14 cellular contexts compared by ENCODE assay signal in genomic region chr13:109858319-109858718, GRCh38.
"Had no signal": no experiment of that assay in that cellular context is flagged by ENCODE, and none has a peak within 500 bp of the region (broad histone marks: within the 10 kb centered on the region; RNA-seq: fewer than 3 reads in every experiment).

No MANE protein-coding gene starts in this region.

- DNase-seq: activated naive CD4-positive, alpha-beta T cell treated with anti-CD3 and anti-CD28 coated beads, Interleukin-2, amount 50 U/mL, for 16 hours; adrenal gland; effector memory CD4-positive, alpha-beta T cell; erythroblast; left colon; naive thymus-derived CD4-positive, alpha-beta T cell; right cardiac atrium; stimulated activated CD4-positive, alpha-beta T cell treated with anti-CD3 and anti-CD28 coated beads, Interleukin-1b, Interleukin-23, amount 100 ng/mL, for 48 hours; stimulated activated naive B cell treated with anti-CD40 and anti-IgM and Interleukin-4, amounts not matched to agents 10 μg/mL and 1 μg/mL and 100 μg/mL, for 72 hours; upper lobe of left lung had no signal

- H3K9me3 ChIP-seq: adrenal gland, neutrophil, suprapubic skin, upper lobe of left lung had no signal

- H3K27ac Mint-ChIP-seq: activated T-helper 2 cell treated with anti-CD3 and anti-CD28 coated beads, Interferon-gamma antibody, Interleukin-2, Interleukin-4, amounts not matched to agents 10 μg/mL and 5 μg/mL and 100 μg/mL, durations not matched to agents 14 hours and 24 hours and 36 hours; naive thymus-derived CD4-positive, alpha-beta T cell; stimulated activated naive B cell treated with anti-CD40 and anti-IgM and Interleukin-4, amounts not matched to agents 10 μg/mL and 1 μg/mL and 100 μg/mL, for 72 hours had no signal

- H3K4me1 Mint-ChIP-seq: central memory CD8-positive, alpha-beta T cell; naive thymus-derived CD4-positive, alpha-beta T cell; stimulated activated naive B cell treated with anti-CD40 and anti-IgM and Interleukin-4, amounts not matched to agents 10 μg/mL and 1 μg/mL and 100 μg/mL, for 72 hours had no signal

- H3K36me3 Mint-ChIP-seq: naive thymus-derived CD4-positive, alpha-beta T cell; stimulated activated naive B cell treated with anti-CD40 and anti-IgM and Interleukin-4, amounts not matched to agents 10 μg/mL and 1 μg/mL and 100 μg/mL, for 72 hours had no signal

- ATAC-seq: left colon; naive thymus-derived CD4-positive, alpha-beta T cell; right cardiac atrium had no signal

- H3K4me3 ChIP-seq: adrenal gland, suprapubic skin, upper lobe of left lung had no signal

- H3K36me3 ChIP-seq: adrenal gland, neutrophil, suprapubic skin, upper lobe of left lung had no signal

- H3K27me3 ChIP-seq: adrenal gland, upper lobe of left lung had no signal

- H3K9me3 Mint-ChIP-seq: activated T-helper 2 cell treated with anti-CD3 and anti-CD28 coated beads, Interferon-gamma antibody, Interleukin-2, Interleukin-4, amounts not matched to agents 10 μg/mL and 5 μg/mL and 100 μg/mL, durations not matched to agents 14 hours and 24 hours and 36 hours; stimulated activated naive B cell treated with anti-CD40 and anti-IgM and Interleukin-4, amounts not matched to agents 10 μg/mL and 1 μg/mL and 100 μg/mL, for 72 hours had no signal

- H3K27ac ChIP-seq: adrenal gland, neutrophil, suprapubic skin, upper lobe of left lung had no signal

- H3K4me3 Mint-ChIP-seq: central memory CD8-positive, alpha-beta T cell; naive thymus-derived CD4-positive, alpha-beta T cell; stimulated activated naive B cell treated with anti-CD40 and anti-IgM and Interleukin-4, amounts not matched to agents 10 μg/mL and 1 μg/mL and 100 μg/mL, for 72 hours had no signal
